ENCODE assay signal across 8 cellular contexts in genomic region chr9:69325409-69326212, GRCh38. TPM values are rescaled to one million over a fixed set of nuclear protein-coding genes. Genes with fewer than 3 reads are reported as not detected.
DNase-seq lines count a peak whose midpoint lies in the region; ATAC-seq, FAIRE-seq and TF ChIP-seq lines count a peak whose summit lies in the region.

No MANE protein-coding gene starts in this region.

- peak overlapping the region; percentile 97 for H3K4me2 ChIP-seq in A549
- peak overlapping the region; percentile 56 for H3K4me2 ChIP-seq in mesendoderm (ENCODE audit: low read length)

- peak in 1 of 2 experiments; percentile 14 for DNase-seq in A549 (ENCODE audit: low read depth in 1 of 2, low spot score in 1 of 2)
- DNase-seq in HEK293T (ENCODE audit: extremely low spot score): peak; percentile 41
- peak; percentile 32 for DNase-seq in mesendoderm
- DNase-seq in HT-29 (ENCODE audit: low spot score): no peak
- DNase-seq in NOMO-1 treated with DMSO at 0.1 percent for 48 hours (lab: John Stamatoyannopoulos, UW; ENCODE audit: unreplicated experiment): no peak
- no peak for DNase-seq in activated CD4-positive, alpha-beta memory T cell treated with anti-CD3 and anti-CD28 coated beads for 36 hours

- H3K27ac ChIP-seq in A549 (peak overlapping the region in 1 of 2 experiments; percentile 61; a peak in 2 of 6 replicates), mesendoderm (ENCODE audit: low read depth, low read length) (peak overlapping the region; percentile 51), urinary bladder (ENCODE audit: low read depth) (no peak overlapping the region)

- peak overlapping the region; percentile 52 for H3K27ac Mint-ChIP-seq in dendritic cell treated with granulocyte-macrophage colony-stimulating factor and Interleukin-4, amounts not matched to agents 40 ng/mL and 50 ng/mL, for 4 days
- no peak overlapping the region for H3K27ac Mint-ChIP-seq in activated CD4-positive, alpha-beta memory T cell treated with anti-CD3 and anti-CD28 coated beads for 36 hours

- peak overlapping the region; percentile 67 for H3K23ac ChIP-seq in mesendoderm (ENCODE audit: low read length)

- H3K4me1 Mint-ChIP-seq in dendritic cell treated with granulocyte-macrophage colony-stimulating factor and Interleukin-4, amounts not matched to agents 40 ng/mL and 50 ng/mL, for 4 days (ENCODE audit: low read depth): peaks cover 17% of the 10 kb centered on the region
- H3K4me1 Mint-ChIP-seq in activated CD4-positive, alpha-beta memory T cell treated with anti-CD3 and anti-CD28 coated beads for 36 hours (ENCODE audit: low read depth): peaks cover 9% of the 10 kb centered on the region

- H3K36me3 Mint-ChIP-seq in dendritic cell treated with granulocyte-macrophage colony-stimulating factor and Interleukin-4, amounts not matched to agents 40 ng/mL and 50 ng/mL, for 4 days (ENCODE audit: low read depth): no peaks in the 10 kb centered on the region
- H3K36me3 Mint-ChIP-seq in activated CD4-positive, alpha-beta memory T cell treated with anti-CD3 and anti-CD28 coated beads for 36 hours: no peaks in the 10 kb centered on the region

- peak overlapping the region; percentile 95 for H3K18ac ChIP-seq in mesendoderm (ENCODE audit: low read length)

- no peak overlapping the region for H2BK120ac ChIP-seq in mesendoderm (ENCODE audit: low read depth, low read length)

- CTCF ChIA-PET in A549 (lab: Yijun Ruan, JAX): no interaction called here
- CTCF ChIA-PET in HEK293T (lab: Yijun Ruan, JAX): no interaction called here
- CTCF ChIA-PET in activated CD4-positive, alpha-beta memory T cell treated with anti-CD3 and anti-CD28 coated beads for 36 hours (lab: Charles Lee): interaction anchor here (0.6 to 1.2 kb wide), 2 partner anchors 272 to 350 kb away, joined by 3 to 4 read pairs; no protein-coding TSS in a partner anchor

- H3K4ac ChIP-seq in mesendoderm (ENCODE audit: low read depth, low read length): peak overlapping the region; percentile 81

- no peaks in the 10 kb centered on the region for H3K9me3 ChIP-seq in A549

- H3K4me1 ChIP-seq in A549 (peaks cover 9% of the 10 kb centered on the region; the same call in 2 of the 3 replicates), mesendoderm (ENCODE audit: control insufficient read depth, low read depth, low read length) (peaks cover 4% of the 10 kb centered on the region), urinary bladder (ENCODE audit: insufficient read depth) (no peaks in the 10 kb centered on the region)

- peak overlapping the region; percentile 81 for H3K9ac ChIP-seq in mesendoderm (ENCODE audit: low read length)

- no peak for FAIRE-seq in A549 (lab: Jason Lieb, UNC)

- H3K79me2 ChIP-seq in mesendoderm (ENCODE audit: control insufficient read depth, insufficient read depth, low read length): peaks cover 16% of the 10 kb centered on the region

- H3K56ac ChIP-seq in mesendoderm (ENCODE audit: low read length): peak overlapping the region; percentile 90

- peaks cover 69% of the 10 kb centered on the region for H3K27me3 Mint-ChIP-seq in dendritic cell treated with granulocyte-macrophage colony-stimulating factor and Interleukin-4, amounts not matched to agents 40 ng/mL and 50 ng/mL, for 4 days
- H3K27me3 Mint-ChIP-seq in activated CD4-positive, alpha-beta memory T cell treated with anti-CD3 and anti-CD28 coated beads for 36 hours: peaks cover 35% of the 10 kb centered on the region

- intact Hi-C loops in dendritic cell treated with granulocyte-macrophage colony-stimulating factor and Interleukin-4, amounts not matched to agents 40 ng/mL and 50 ng/mL, for 4 days (cut with micrococcal nuclease): loop anchor here (10.0 kb wide), 1 partner anchor 49 kb away; no protein-coding TSS in a partner anchor
- intact Hi-C loops in activated CD4-positive, alpha-beta memory T cell treated with anti-CD3 and anti-CD28 coated beads for 36 hours (cut with micrococcal nuclease): no loop called here

- no peak overlapping the region for H4K8ac ChIP-seq in mesendoderm (ENCODE audit: low read depth, low read length)

- H4K5ac ChIP-seq in mesendoderm (ENCODE audit: low read length): no peak overlapping the region

- 31% methylated on average over 13 of the region's 64 CpGs for WGBS in A549 (ENCODE audit: missing lambda C conversion rate)
- WGBS in mesendoderm (ENCODE audit: extremely low coverage, insufficient coverage, low lambda C conversion rate): no CpG with 5 or more reads among the region's 64 CpGs
- WGBS in urinary bladder: 3% methylated on average over 64 of the region's 64 CpGs

- peak; percentile 23 to 75; a peak in 5 of 6 replicates for ATAC-seq in A549

- H3K9me3 Mint-ChIP-seq in dendritic cell treated with granulocyte-macrophage colony-stimulating factor and Interleukin-4, amounts not matched to agents 40 ng/mL and 50 ng/mL, for 4 days: no peaks in the 10 kb centered on the region
- H3K9me3 Mint-ChIP-seq in activated CD4-positive, alpha-beta memory T cell treated with anti-CD3 and anti-CD28 coated beads for 36 hours: no peaks in the 10 kb centered on the region

- H2AK5ac ChIP-seq in mesendoderm (ENCODE audit: low read length): no peak overlapping the region

- POLR2A ChIA-PET in A549 (lab: Yijun Ruan, JAX) (no interaction called here), HEK293T (lab: Yijun Ruan, JAX) (interaction anchor here (1.3 kb wide), 1 partner anchor 28 kb away, joined by 4 read pairs; no protein-coding TSS in a partner anchor)
- POLR2A ChIA-PET in activated CD4-positive, alpha-beta memory T cell treated with anti-CD3 and anti-CD28 coated beads for 36 hours (lab: Charles Lee): no interaction called here

- peaks cover 6% of the 10 kb centered on the region for H3K79me1 ChIP-seq in mesendoderm (ENCODE audit: low read length)

- no peak for TF ChIP-seq POLR2A in A549 (IDR thresholded peaks at IDR 0.05; ENCODE audit: low read length)

- no peak overlapping the region for H2BK5ac ChIP-seq in mesendoderm (ENCODE audit: low read length)

- H3K36me3 ChIP-seq in mesendoderm (ENCODE audit: control insufficient read depth, insufficient read depth, low read length) (no peaks in the 10 kb centered on the region), urinary bladder (ENCODE audit: insufficient read depth) (no peaks in the 10 kb centered on the region)

- H3K27me3 ChIP-seq in mesendoderm (ENCODE audit: insufficient read depth, low read length, poor library complexity): no peaks in the 10 kb centered on the region

- no peak for TF ChIP-seq CTCF in A549 (IDR thresholded peaks at IDR 0.05)

- H3K4me3 ChIP-seq in A549: peak overlapping the region; percentile 51
- peak overlapping the region; percentile 60 for H3K4me3 ChIP-seq in mesendoderm (ENCODE audit: low read length)
- peak overlapping the region; percentile 57 for H3K4me3 ChIP-seq in urinary bladder (ENCODE audit: low read depth, low read length)

- no peak for TF ChIP-seq RAD21 in A549 (conservative IDR thresholded peaks at IDR 0.05 in 1 of 2, IDR thresholded peaks at IDR 0.05 in 1 of 2)

- peak overlapping the region; percentile 71 for H3K4me3 Mint-ChIP-seq in dendritic cell treated with granulocyte-macrophage colony-stimulating factor and Interleukin-4, amounts not matched to agents 40 ng/mL and 50 ng/mL, for 4 days
- no peak overlapping the region for H3K4me3 Mint-ChIP-seq in activated CD4-positive, alpha-beta memory T cell treated with anti-CD3 and anti-CD28 coated beads for 36 hours

- no peak for TF ChIP-seq EP300 in A549 (IDR thresholded peaks at IDR 0.05)

- no peak overlapping the region for H2BK15ac ChIP-seq in mesendoderm (replicated peaks; ENCODE audit: low read depth)

TF ChIP-seq in A549, 52 proteins besides CTCF, POLR2A, EP300 and RAD21:
- TF ChIP-seq CBX8 (IDR thresholded peaks at IDR 0.05) (peak; percentile 27; the same call in 1 of the 2 replicates), HES2 (IDR thresholded peaks at IDR 0.05) (no peak), SREBF2 (IDR thresholded peaks at IDR 0.05) (no peak)
TF ChIP-seq in A549: peak in this region for 1.

TF ChIP-seq in HEK293T, 16 proteins besides CTCF, POLR2A, EP300 and RAD21:
- TF ChIP-seq L3MBTL2 (conservative IDR thresholded peaks at IDR 0.05) (no peak), FOXM1 (IDR thresholded peaks at IDR 0.05; ENCODE audit: borderline replicate concordance) (no peak), ELF4 (IDR thresholded peaks at IDR 0.05) (no peak), PKNOX1 (IDR thresholded peaks at IDR 0.05) (no peak), BHLHE40 (IDR thresholded peaks at IDR 0.05; ENCODE audit: borderline replicate concordance) (no peak), FOXK2 (IDR thresholded peaks at IDR 0.05) (no peak), HDGF (IDR thresholded peaks at IDR 0.05; ENCODE audit: borderline replicate concordance) (no peak), ZNF384 (IDR thresholded peaks at IDR 0.05) (no peak)

RNA-seq across cellular contexts. Expression of gene ENTREP1, which starts 0.6 kb away (rescaled TPM):
- 0.09 and 0.16 TPM in 2 replicates for polyA plus RNA-seq in A549 (2011; rRNA removed)
- polyA plus RNA-seq in A549 (2012; cell fraction: cytosol; rRNA removed): 0.06 and 0.11 TPM in 2 replicates
- polyA plus RNA-seq in A549 (2012; cell fraction: nucleus; rRNA removed): 0.28 and 0.40 TPM in 2 replicates
- polyA plus RNA-seq in A549 (2017; fragmentation: RNase III; extraction: RNeasy Plus Mini Kit Qiagen cat#74134 plus additional on column Dnase treatment): 0.03 to 0.10 TPM (median 0.04 TPM) in 3 replicates
- not detected in 2 replicates for polyA minus RNA-seq in A549 (2011; rRNA and poly(A)+ RNA removed)
- polyA plus RNA-seq in mesendoderm (2013, experiment 1 of 2): 28.2 TPM
- 28.1 TPM for polyA plus RNA-seq in mesendoderm (2013, experiment 2 of 2)
- total RNA-seq in urinary bladder: 11.6 TPM
- polyA plus RNA-seq in urinary bladder: 7.2 TPM
- total RNA-seq in HT-29 (2014; rRNA removed; shearing (Covaris generic)): not detected in 2 replicates
- under 1 TPM in 1 of 2 experiments, not detected in 1; 0.07 TPM for total RNA-seq in activated CD4-positive, alpha-beta memory T cell treated with anti-CD3 and anti-CD28 coated beads for 36 hours

Comparison
In these comparisons a context has a peak if more than half of its experiments do, and no peak if none do; other contexts are left out.
1. DNase-seq: peak in HEK293T (single experiment) and mesendoderm (single experiment); none in HT-29 (single experiment), NOMO-1 treated with DMSO at 0.1 percent for 48 hours (single experiment) and activated CD4-positive, alpha-beta memory T cell treated with anti-CD3 and anti-CD28 coated beads for 36 hours (single experiment).
2. RNA of gene ENTREP1, which starts 0.6 kb away (total RNA-seq): 11.6 TPM in urinary bladder (single experiment); 0.07 TPM in activated CD4-positive, alpha-beta memory T cell treated with anti-CD3 and anti-CD28 coated beads for 36 hours and not detected in HT-29; every median in the first group is over 10 times any median in the second.
3. Peak in every context shown above with its lines, with median percentiles within 50 percentile points of each other: H3K4me3 ChIP-seq.